ENCODE assay signal across 17 cellular contexts in the genomic region with DNA sequence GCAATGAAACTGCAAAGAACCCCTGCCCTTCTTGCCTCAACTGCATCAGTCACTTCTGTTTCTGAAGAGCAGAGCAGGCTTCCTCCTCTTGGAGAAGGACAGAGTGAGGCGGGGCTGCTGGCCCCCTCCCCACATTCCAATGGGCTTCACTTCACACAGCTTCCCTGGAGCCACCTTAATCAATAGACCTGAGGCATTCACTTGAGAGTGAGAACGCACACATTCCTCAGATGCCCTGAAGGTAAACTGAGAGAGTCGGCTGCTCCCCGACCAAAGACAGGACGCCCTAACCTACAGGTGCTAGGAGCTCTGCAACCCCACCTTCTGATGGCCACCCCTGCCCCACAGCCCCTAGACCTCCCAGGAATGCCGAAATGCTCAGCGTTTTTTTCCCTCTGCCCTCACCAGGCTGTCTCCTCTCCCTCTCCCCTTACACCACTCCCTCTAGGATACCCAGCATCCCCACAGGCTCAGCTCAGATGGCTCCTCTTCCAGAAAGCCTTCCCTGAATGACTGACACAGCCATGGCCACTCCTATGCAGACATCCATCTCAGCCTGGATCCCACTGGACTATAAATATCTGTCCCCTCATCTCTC. TPM values are rescaled to one million over a fixed set of nuclear protein-coding genes. Genes with fewer than 3 reads are reported as not detected.
DNase-seq lines count a peak whose midpoint lies in the region; ATAC-seq and TF ChIP-seq lines count a peak whose summit lies in the region.
"Had no signal": no experiment of that assay in that cellular context is flagged by ENCODE, and none has a peak within 500 bp of the region (broad histone marks: within the 10 kb centered on the region; RNA-seq: fewer than 3 reads in every experiment).

No MANE protein-coding gene starts in this region.

- peaks cover 0 to 13% (median 1%) of the 10 kb centered on the region in 3 donors for H3K36me3 Mint-ChIP-seq in CD8-positive, alpha-beta memory T cell
- H3K36me3 Mint-ChIP-seq in activated naive CD8-positive, alpha-beta T cell treated with anti-CD3 and anti-CD28 coated beads, Interleukin-2, amount 50 U/mL, for 24 hours (ENCODE audit: low read depth), result no peaks in the 10 kb centered on the region
- peaks cover 0 to 14% (median 0%) of the 10 kb centered on the region in 5 donors for H3K36me3 Mint-ChIP-seq in naive thymus-derived CD4-positive, alpha-beta T cell

- ATAC-seq in activated naive CD8-positive, alpha-beta T cell treated with anti-CD3 and anti-CD28 coated beads, Interleukin-2, amount 50 U/mL, for 24 hours, result no peak
- no peak for ATAC-seq in naive thymus-derived CD4-positive, alpha-beta T cell
- ATAC-seq in HG02610 (IDR thresholded peaks at IDR 0.05; ENCODE audit: unreplicated experiment) (no peak), GM21390 (IDR thresholded peaks at IDR 0.05; ENCODE audit: unreplicated experiment) (no peak)
- ATAC-seq: SK-N-SH treated with all-trans-retinoic acid at 6 μM for 48 hours had no signal

- H3K4me3 ChIP-seq in BLaER1 treated with 17β-estradiol and CSF1 and Interleukin-3, amounts not matched to agents 10 nM and 100 nM, result peak overlapping the region in 1 of 10 experiments; percentile 18; a peak in 2 of 20 replicates
- no peak overlapping the region for H3K4me3 ChIP-seq in CD8-positive, alpha-beta memory T cell (ENCODE audit: low read length)
- H3K4me3 ChIP-seq in naive thymus-derived CD4-positive, alpha-beta T cell (ENCODE audit: low read length), result no peak overlapping the region
- H3K4me3 ChIP-seq in colonic mucosa, result no peak overlapping the region
- H3K4me3 ChIP-seq: testis had no signal

- H3K9me3 Mint-ChIP-seq in CD8-positive, alpha-beta memory T cell, result no peaks in the 10 kb centered on the region
- no peaks in the 10 kb centered on the region for H3K9me3 Mint-ChIP-seq in activated naive CD8-positive, alpha-beta T cell treated with anti-CD3 and anti-CD28 coated beads, Interleukin-2, amount 50 U/mL, for 24 hours
- H3K9me3 Mint-ChIP-seq in naive thymus-derived CD4-positive, alpha-beta T cell, result no peaks in the 10 kb centered on the region
- H3K9me3 Mint-ChIP-seq: activated T-helper 1 cell treated with anti-CD3 and anti-CD28 coated beads, Interleukin-12 subunit alpha, Interleukin-12 subunit beta, Interleukin-2, Interleukin-4 antibody, amounts not matched to agents 30 ng/mL and 10 ng/mL and 1 ng/mL, durations not matched to agents 14 hours and 24 hours and 36 hours had no signal

- no peak for TF ChIP-seq CTCF in colonic mucosa (IDR thresholded peaks at IDR 0.05)

- peaks cover 0 to 67% (median 22%) of the 10 kb centered on the region in 11 experiments; a peak in 18 of 22 replicates for H3K36me3 ChIP-seq in BLaER1 treated with 17β-estradiol and CSF1 and Interleukin-3, amounts not matched to agents 10 nM and 100 nM
- no peaks in the 10 kb centered on the region for H3K36me3 ChIP-seq in CD8-positive, alpha-beta memory T cell (ENCODE audit: insufficient read depth, low read length)
- peaks cover 0 to 5% (median 0%) of the 10 kb centered on the region in 3 experiments for H3K36me3 ChIP-seq in naive thymus-derived CD4-positive, alpha-beta T cell (ENCODE audit: control insufficient read depth in 2 of 3, insufficient read depth in 3 of 3, low read length in 3 of 3)
- H3K36me3 ChIP-seq in colonic mucosa, result no peaks in the 10 kb centered on the region

- intact Hi-C loops in naive thymus-derived CD4-positive, alpha-beta T cell (cut with micrococcal nuclease), result loop anchor here in 1 of 2 donors (2.0 kb wide), 1 partner anchor 13 kb away; no protein-coding TSS in a partner anchor
- intact Hi-C loops in colonic mucosa (cut with DNase I), result no loop called here

- DNase-seq in CD8-positive, alpha-beta memory T cell, result no peak
- no peak for DNase-seq in activated naive CD8-positive, alpha-beta T cell treated with anti-CD3 and anti-CD28 coated beads, Interleukin-2, amount 50 U/mL, for 24 hours
- DNase-seq in naive thymus-derived CD4-positive, alpha-beta T cell, result no peak
- no peak for DNase-seq in colonic mucosa
- DNase-seq: activated CD4-positive, alpha-beta T cell treated with anti-CD3 and anti-CD28 coated beads, Interleukin-2, amount 50 U/mL, for 48 hours; anterior cingulate cortex; cerebellar nuclear complex; DMS53; NCI-H1436 treated with DMSO at 0.1 percent for 48 hours; stimulated activated CD4-positive, alpha-beta T cell treated with anti-CD3 and anti-CD28 coated beads, Interleukin-2, amount 100 ng/mL, for 48 hours; testis had no signal

- H3K27ac Mint-ChIP-seq in CD8-positive, alpha-beta memory T cell, result peak overlapping the region; percentile 2 to 92 (median 74)
- peak overlapping the region; percentile 7 for H3K27ac Mint-ChIP-seq in activated naive CD8-positive, alpha-beta T cell treated with anti-CD3 and anti-CD28 coated beads, Interleukin-2, amount 50 U/mL, for 24 hours
- peak overlapping the region; percentile 1 to 94 (median 49) for H3K27ac Mint-ChIP-seq in naive thymus-derived CD4-positive, alpha-beta T cell

- H3K4me3 Mint-ChIP-seq in CD8-positive, alpha-beta memory T cell, result no peak overlapping the region
- H3K4me3 Mint-ChIP-seq in activated naive CD8-positive, alpha-beta T cell treated with anti-CD3 and anti-CD28 coated beads, Interleukin-2, amount 50 U/mL, for 24 hours, result no peak overlapping the region
- no peak overlapping the region for H3K4me3 Mint-ChIP-seq in naive thymus-derived CD4-positive, alpha-beta T cell
- H3K4me3 Mint-ChIP-seq: activated T-helper 1 cell treated with anti-CD3 and anti-CD28 coated beads, Interleukin-12 subunit alpha, Interleukin-12 subunit beta, Interleukin-2, Interleukin-4 antibody, amounts not matched to agents 30 ng/mL and 10 ng/mL and 1 ng/mL, durations not matched to agents 14 hours and 24 hours and 36 hours had no signal

- no peaks in the 10 kb centered on the region for H3K27me3 ChIP-seq in BLaER1 treated with 17β-estradiol and CSF1 and Interleukin-3, amounts not matched to agents 10 nM and 100 nM
- H3K27me3 ChIP-seq in CD8-positive, alpha-beta memory T cell (ENCODE audit: insufficient read depth, low read length, poor library complexity, severe bottlenecking), result no peaks in the 10 kb centered on the region
- no peaks in the 10 kb centered on the region for H3K27me3 ChIP-seq in naive thymus-derived CD4-positive, alpha-beta T cell (ENCODE audit: control insufficient read depth in 2 of 2, insufficient read depth in 2 of 2, low read length in 2 of 2)
- H3K27me3 ChIP-seq in colonic mucosa, result no peaks in the 10 kb centered on the region
- H3K27me3 ChIP-seq: testis had no signal

- no peaks in the 10 kb centered on the region for H3K27me3 Mint-ChIP-seq in CD8-positive, alpha-beta memory T cell
- no peaks in the 10 kb centered on the region for H3K27me3 Mint-ChIP-seq in activated naive CD8-positive, alpha-beta T cell treated with anti-CD3 and anti-CD28 coated beads, Interleukin-2, amount 50 U/mL, for 24 hours
- H3K27me3 Mint-ChIP-seq in naive thymus-derived CD4-positive, alpha-beta T cell, result no peaks in the 10 kb centered on the region

- H4K20me1 ChIP-seq in BLaER1 treated with 17β-estradiol and CSF1 and Interleukin-3, amounts not matched to agents 10 nM and 100 nM, result peaks cover 27 to 97% (median 87%) of the 10 kb centered on the region in 11 experiments; a peak in 21 of 22 replicates

- peaks cover 97 to 100% (median 99%) of the 10 kb centered on the region in 10 experiments for H3K4me1 ChIP-seq in BLaER1 treated with 17β-estradiol and CSF1 and Interleukin-3, amounts not matched to agents 10 nM and 100 nM
- peaks cover 11% of the 10 kb centered on the region for H3K4me1 ChIP-seq in CD8-positive, alpha-beta memory T cell (ENCODE audit: insufficient read depth, low read length)
- H3K4me1 ChIP-seq in naive thymus-derived CD4-positive, alpha-beta T cell (ENCODE audit: control insufficient read depth in 2 of 2, insufficient read depth in 2 of 2, low read length in 2 of 2), result peaks cover 0 to 9% of the 10 kb centered on the region in 2 donors
- H3K4me1 ChIP-seq in colonic mucosa, result peaks cover 24% of the 10 kb centered on the region
- H3K4me1 ChIP-seq: parathyroid adenoma had no signal

- peak overlapping the region; percentile 70 to 94 (median 88) for H3K4me2 ChIP-seq in BLaER1 treated with 17β-estradiol and CSF1 and Interleukin-3, amounts not matched to agents 10 nM and 100 nM

- POLR2A ChIA-PET in CD8-positive, alpha-beta memory T cell (lab: Charles Lee), result no interaction called here
- POLR2A ChIA-PET in naive thymus-derived CD4-positive, alpha-beta T cell (lab: Charles Lee), result interaction anchor here (1.4 kb wide), 1 partner anchor 21 kb away, joined by 3 read pairs; no protein-coding TSS in a partner anchor

- H3K9ac ChIP-seq in BLaER1 treated with 17β-estradiol and CSF1 and Interleukin-3, amounts not matched to agents 10 nM and 100 nM, result peak overlapping the region in 8 of 11 experiments; percentile 33 to 71 (median 56); a peak in 12 of 22 replicates
- no peak overlapping the region for H3K9ac ChIP-seq in colonic mucosa (ENCODE audit: low read depth in 2 of 2, low read length in 2 of 2)
- H3K9ac ChIP-seq: parathyroid adenoma had no signal

- no peaks in the 10 kb centered on the region for H3K9me3 ChIP-seq in BLaER1 treated with 17β-estradiol and CSF1 and Interleukin-3, amounts not matched to agents 10 nM and 100 nM (replicated peaks in 1 of 11)
- no peaks in the 10 kb centered on the region for H3K9me3 ChIP-seq in CD8-positive, alpha-beta memory T cell (ENCODE audit: low read length)
- H3K9me3 ChIP-seq in naive thymus-derived CD4-positive, alpha-beta T cell (ENCODE audit: control insufficient read depth in 2 of 3, low read length in 3 of 3), result no peaks in the 10 kb centered on the region
- no peaks in the 10 kb centered on the region for H3K9me3 ChIP-seq in colonic mucosa
- H3K9me3 ChIP-seq: testis had no signal

- CTCF ChIA-PET in CD8-positive, alpha-beta memory T cell (lab: Charles Lee), result no interaction called here
- CTCF ChIA-PET in naive thymus-derived CD4-positive, alpha-beta T cell (lab: Charles Lee), result no interaction called here

- peak overlapping the region in 8 of 11 experiments; percentile 1 to 99 (median 80); a peak in 14 of 22 replicates for H3K27ac ChIP-seq in BLaER1 treated with 17β-estradiol and CSF1 and Interleukin-3, amounts not matched to agents 10 nM and 100 nM
- no peak overlapping the region for H3K27ac ChIP-seq in CD8-positive, alpha-beta memory T cell (ENCODE audit: low read depth, low read length)
- no peak overlapping the region for H3K27ac ChIP-seq in naive thymus-derived CD4-positive, alpha-beta T cell (ENCODE audit: low read depth, low read length)
- no peak overlapping the region for H3K27ac ChIP-seq in colonic mucosa
- H3K27ac ChIP-seq: parathyroid adenoma, testis had no signal

- H3K4me1 Mint-ChIP-seq in CD8-positive, alpha-beta memory T cell, result peaks cover 41 to 86% (median 52%) of the 10 kb centered on the region in 3 donors
- peaks cover 46% of the 10 kb centered on the region for H3K4me1 Mint-ChIP-seq in activated naive CD8-positive, alpha-beta T cell treated with anti-CD3 and anti-CD28 coated beads, Interleukin-2, amount 50 U/mL, for 24 hours
- peaks cover 39 to 62% (median 50%) of the 10 kb centered on the region in 7 donors for H3K4me1 Mint-ChIP-seq in naive thymus-derived CD4-positive, alpha-beta T cell

RNA-seq across cellular contexts. Expression of a gene that starts 31.1 kb away (rescaled TPM):
- total RNA-seq in CD8-positive, alpha-beta memory T cell, result 10 to 100 TPM; 37.6 to 39.7 TPM
- 4.3 TPM for polyA plus RNA-seq in CD8-positive, alpha-beta memory T cell
- total RNA-seq in naive thymus-derived CD4-positive, alpha-beta T cell, result 10 to 100 TPM; 46.7 to 83.9 (median 52.5) TPM
- polyA plus RNA-seq in naive thymus-derived CD4-positive, alpha-beta T cell, result 1 to 10 TPM; 6.8 to 7.0 TPM
- 1 to 10 TPM; 7.3 to 9.5 TPM for total RNA-seq in colonic mucosa

RNA-seq across cellular contexts. Expression of a gene that starts 49.5 kb away (rescaled TPM):
- 10 to 100 TPM; 52.9 to 54.6 TPM for total RNA-seq in CD8-positive, alpha-beta memory T cell
- 72.9 TPM for polyA plus RNA-seq in CD8-positive, alpha-beta memory T cell
- 10 to 100 TPM; 12.3 to 31.6 (median 19.8) TPM for total RNA-seq in naive thymus-derived CD4-positive, alpha-beta T cell
- 10 to 100 TPM; 55.2 to 56.9 TPM for polyA plus RNA-seq in naive thymus-derived CD4-positive, alpha-beta T cell
- total RNA-seq in colonic mucosa, result 10 to 100 TPM; 51.9 to 64.6 TPM

Comparison
In these comparisons a context has a peak if more than half of its experiments do, and no peak if none do; other contexts are left out.
1. H3K27ac ChIP-seq: peak in BLaER1 treated with 17β-estradiol and CSF1 and Interleukin-3, amounts not matched to agents 10 nM and 100 nM (8 of 11); none in CD8-positive, alpha-beta memory T cell (single experiment), naive thymus-derived CD4-positive, alpha-beta T cell (single experiment) and colonic mucosa (single experiment).
2. H3K9ac ChIP-seq: peak in BLaER1 treated with 17β-estradiol and CSF1 and Interleukin-3, amounts not matched to agents 10 nM and 100 nM (8 of 11); none in colonic mucosa (0 of 2).
3. H3K27ac Mint-ChIP-seq: peak in every context shown above with its lines; median percentile 74 in CD8-positive, alpha-beta memory T cell; 49 in naive thymus-derived CD4-positive, alpha-beta T cell; 7 in activated naive CD8-positive, alpha-beta T cell treated with anti-CD3 and anti-CD28 coated beads, Interleukin-2, amount 50 U/mL, for 24 hours.